Comparison of ENCODE assay signal across 16 cellular contexts in the genomic region with DNA sequence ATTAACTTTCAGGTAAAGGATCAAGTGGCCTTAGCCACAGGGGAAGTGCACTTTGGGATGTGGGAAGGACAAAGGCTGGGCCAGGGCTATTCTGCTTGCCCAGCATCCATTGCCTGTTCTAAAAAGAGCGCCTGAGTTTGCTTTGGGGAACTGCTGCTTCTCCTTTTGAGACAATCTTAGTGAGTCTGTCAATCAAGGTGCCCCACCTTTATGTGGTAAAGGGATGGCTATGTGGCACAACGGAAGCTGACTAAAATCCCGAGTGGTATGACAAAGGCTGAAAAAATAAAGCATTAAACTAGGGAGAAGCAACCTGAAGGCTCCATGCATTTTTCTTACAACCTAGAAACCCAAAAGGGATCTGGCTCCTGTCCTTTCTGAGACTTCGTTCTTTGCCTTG.
DNase-seq lines count a peak whose midpoint lies in the region; ATAC-seq lines count a peak whose summit lies in the region.
"Had no signal": no experiment of that assay in that cellular context is flagged by ENCODE, and none has a peak within 500 bp of the region (broad histone marks: within the 10 kb centered on the region; RNA-seq: fewer than 3 reads in every experiment).

No MANE protein-coding gene starts in this region.

- H3K27me3 Mint-ChIP-seq in activated naive CD8-positive, alpha-beta T cell treated with anti-CD3 and anti-CD28 coated beads for 36 hours = peaks cover 3% of the 10 kb centered on the region
- H3K27me3 Mint-ChIP-seq: CD4-positive, alpha-beta memory T cell had no signal

- H3K9ac ChIP-seq in Karpas-422 (ENCODE audit: low read length) = no peak overlapping the region

- peak overlapping the region; percentile 31; the same call in 1 of the 2 replicates for H3K27ac ChIP-seq in Karpas-422 (ENCODE audit: low read length)

- H3K9me3 ChIP-seq in Karpas-422 (ENCODE audit: low read length) = no peaks in the 10 kb centered on the region

- no peaks in the 10 kb centered on the region for H3K36me3 ChIP-seq in Karpas-422 (ENCODE audit: insufficient read depth, low read length)

- no peaks in the 10 kb centered on the region for H3K27me3 ChIP-seq in Karpas-422 (ENCODE audit: low read length)

- H3K4me2 ChIP-seq in Karpas-422 (ENCODE audit: low read depth, low read length, poor library complexity, severe bottlenecking) = no peak overlapping the region

- H3K4me1 ChIP-seq in Karpas-422 (ENCODE audit: low read length) = peaks cover 9% of the 10 kb centered on the region

- H2AFZ ChIP-seq in Karpas-422 (ENCODE audit: low read length) = no peak overlapping the region

- H4K20me1 ChIP-seq in Karpas-422 (ENCODE audit: insufficient read depth, low read depth, low read length) = no peaks in the 10 kb centered on the region

- H3K4me3 Mint-ChIP-seq in activated naive CD8-positive, alpha-beta T cell treated with anti-CD3 and anti-CD28 coated beads for 36 hours = no peak overlapping the region
- H3K4me3 Mint-ChIP-seq: CD4-positive, alpha-beta memory T cell had no signal

- H3K9me2 ChIP-seq in Karpas-422 (replicated peaks; ENCODE audit: insufficient read depth, low read length) = no peaks in the 10 kb centered on the region

- no peaks in the 10 kb centered on the region for H3K4me1 Mint-ChIP-seq in activated naive CD8-positive, alpha-beta T cell treated with anti-CD3 and anti-CD28 coated beads for 36 hours
- H3K4me1 Mint-ChIP-seq: CD4-positive, alpha-beta memory T cell had no signal

- H3K79me2 ChIP-seq in Karpas-422 (ENCODE audit: low read length) = no peaks in the 10 kb centered on the region

- ATAC-seq in esophagus mucosa (peak; percentile 32), HG03196 (IDR thresholded peaks at IDR 0.05; ENCODE audit: unreplicated experiment) (no peak)
- ATAC-seq in stimulated activated naive CD8-positive, alpha-beta T cell treated with anti-CD3 and anti-CD28 coated beads, Interleukin-15, Interleukin-2, amounts not matched to agents 100 U/mL and 50 U/mL, for 24 hours = no peak

- H3K9me3 Mint-ChIP-seq in activated naive CD8-positive, alpha-beta T cell treated with anti-CD3 and anti-CD28 coated beads for 36 hours = no peaks in the 10 kb centered on the region
- H3K9me3 Mint-ChIP-seq: CD4-positive, alpha-beta memory T cell had no signal

- DNase-seq in Karpas-422 (peak; percentile 58), SW480 (ENCODE audit: low spot score) (peak; percentile 5)
- no peak for DNase-seq in stimulated activated naive CD8-positive, alpha-beta T cell treated with anti-CD3 and anti-CD28 coated beads, Interleukin-15, Interleukin-2, amounts not matched to agents 100 U/mL and 50 U/mL, for 24 hours
- no peak for DNase-seq in activated naive CD8-positive, alpha-beta T cell treated with anti-CD3 and anti-CD28 coated beads for 36 hours
- DNase-seq: C1 segment of cervical spinal cord; Calu3; CD4-positive, alpha-beta memory T cell; COR-L47; DMS53; DMS79 treated with DMSO at 0.1 percent for 48 hours; GF-D8; GOT3; H7; HCEC 1CT had no signal

- H3K27ac Mint-ChIP-seq in activated naive CD8-positive, alpha-beta T cell treated with anti-CD3 and anti-CD28 coated beads for 36 hours = no peak overlapping the region
- H3K27ac Mint-ChIP-seq: CD4-positive, alpha-beta memory T cell had no signal

- no peaks in the 10 kb centered on the region for H3K36me3 Mint-ChIP-seq in activated naive CD8-positive, alpha-beta T cell treated with anti-CD3 and anti-CD28 coated beads for 36 hours
- H3K36me3 Mint-ChIP-seq: CD4-positive, alpha-beta memory T cell had no signal

- H3K4me3 ChIP-seq in Karpas-422 (ENCODE audit: low read length) = no peak overlapping the region

Comparison
In these comparisons a context has a peak if more than half of its experiments do, and no peak if none do; other contexts are left out.
1. DNase-seq: peak in Karpas-422 (single experiment) and SW480 (single experiment); none in stimulated activated naive CD8-positive, alpha-beta T cell treated with anti-CD3 and anti-CD28 coated beads, Interleukin-15, Interleukin-2, amounts not matched to agents 100 U/mL and 50 U/mL, for 24 hours (single experiment) and activated naive CD8-positive, alpha-beta T cell treated with anti-CD3 and anti-CD28 coated beads for 36 hours (single experiment).